Comparison of ENCODE assay signal across 13 cellular contexts in genomic region chr9:120693609-120694008, GRCh38. TPM values are rescaled to one million over a fixed set of nuclear protein-coding genes. Genes with fewer than 3 reads are reported as not detected.
A peak's percentile ranks its signal among the peaks of the same experiment; 100 is the strongest.
DNase-seq lines count a peak whose midpoint lies in the region; ATAC-seq and TF ChIP-seq lines count a peak whose summit lies in the region.
"Had no signal": no experiment of that assay in that cellular context is flagged by ENCODE, and none has a peak within 500 bp of the region (broad histone marks: within the 10 kb centered on the region; RNA-seq: fewer than 3 reads in every experiment).

No MANE protein-coding gene starts in this region.

- peaks cover 36% of the 10 kb centered on the region for H3K4me1 Mint-ChIP-seq in central memory CD8-positive, alpha-beta T cell

- TF ChIP-seq CTCF in stomach (IDR thresholded peaks at IDR 0.05), result no peak

- peaks cover 2% of the 10 kb centered on the region for H3K36me3 Mint-ChIP-seq in central memory CD8-positive, alpha-beta T cell (ENCODE audit: insufficient read depth)

- H3K9me3 Mint-ChIP-seq in central memory CD8-positive, alpha-beta T cell, result no peaks in the 10 kb centered on the region
- H3K9me3 Mint-ChIP-seq: effector memory CD8-positive, alpha-beta T cell had no signal

- peak overlapping the region; percentile 42 to 86 (median 79); a peak in 20 of 22 replicates for H3K4me2 ChIP-seq in BLaER1 treated with 17β-estradiol and CSF1 and Interleukin-3, amounts not matched to agents 10 nM and 100 nM

- no peak for TF ChIP-seq POLR2A in stomach (IDR thresholded peaks at IDR 0.05)

- no peaks in the 10 kb centered on the region for H3K27me3 Mint-ChIP-seq in central memory CD8-positive, alpha-beta T cell
- H3K27me3 Mint-ChIP-seq: effector memory CD8-positive, alpha-beta T cell had no signal

- H3K9me3 ChIP-seq in BLaER1 treated with 17β-estradiol and CSF1 and Interleukin-3, amounts not matched to agents 10 nM and 100 nM (replicated peaks in 1 of 11), result peaks cover 0 to 13% (median 0%) of the 10 kb centered on the region in 11 experiments; a peak in 1 of 22 replicates
- no peaks in the 10 kb centered on the region for H3K9me3 ChIP-seq in stomach

- DNase-seq in central memory CD8-positive, alpha-beta T cell (ENCODE audit: low spot score in 2 of 2), result no peak
- DNase-seq in medulla oblongata (ENCODE audit: extremely low spot score) (no peak), HK-2 (ENCODE audit: unreplicated experiment) (no peak), stomach (no peak)
- DNase-seq: activated CD4-positive, alpha-beta T cell treated with anti-CD3 and anti-CD28 coated beads, Interleukin-2, amount 50 U/mL, for 4 hours; C1 segment of cervical spinal cord; effector memory CD8-positive, alpha-beta T cell; hippocampal formation; NCI-H2107 had no signal

- no peaks in the 10 kb centered on the region for H3K27me3 ChIP-seq in BLaER1 treated with 17β-estradiol and CSF1 and Interleukin-3, amounts not matched to agents 10 nM and 100 nM
- no peaks in the 10 kb centered on the region for H3K27me3 ChIP-seq in stomach

- no peak overlapping the region for H3K4me3 Mint-ChIP-seq in central memory CD8-positive, alpha-beta T cell

- H4K20me1 ChIP-seq in BLaER1 treated with 17β-estradiol and CSF1 and Interleukin-3, amounts not matched to agents 10 nM and 100 nM, result peaks cover 0 to 8% (median 0%) of the 10 kb centered on the region in 11 experiments; a peak in 2 of 22 replicates

- peak overlapping the region; percentile 42 to 98 (median 93); a peak in 21 of 22 replicates for H3K27ac ChIP-seq in BLaER1 treated with 17β-estradiol and CSF1 and Interleukin-3, amounts not matched to agents 10 nM and 100 nM
- H3K27ac ChIP-seq in stomach, result peak overlapping the region in 1 of 5 donors; percentile 36

- H3K4me3 ChIP-seq in BLaER1 treated with 17β-estradiol and CSF1 and Interleukin-3, amounts not matched to agents 10 nM and 100 nM, result peak overlapping the region in 2 of 10 experiments; percentile 2 to 11; a peak in 4 of 20 replicates
- H3K4me3 ChIP-seq in stomach, result no peak overlapping the region

- H3K9ac ChIP-seq in BLaER1 treated with 17β-estradiol and CSF1 and Interleukin-3, amounts not matched to agents 10 nM and 100 nM, result peak overlapping the region in 9 of 11 experiments; percentile 36 to 81 (median 75); a peak in 18 of 22 replicates

- ATAC-seq in GM21390 (IDR thresholded peaks at IDR 0.05; ENCODE audit: unreplicated experiment) (peak; percentile 52), HG03159 (IDR thresholded peaks at IDR 0.05; ENCODE audit: unreplicated experiment) (peak; percentile 50), GM21576 (IDR thresholded peaks at IDR 0.05; ENCODE audit: unreplicated experiment) (no peak)
- ATAC-seq in central memory CD8-positive, alpha-beta T cell (replicated peaks; ENCODE audit: extremely low read depth, poor library complexity, severe bottlenecking), result no peak

- H3K36me3 ChIP-seq in BLaER1 treated with 17β-estradiol and CSF1 and Interleukin-3, amounts not matched to agents 10 nM and 100 nM, result peaks cover 0 to 53% (median 15%) of the 10 kb centered on the region in 11 experiments; a peak in 15 of 22 replicates
- H3K36me3 ChIP-seq in stomach, result no peaks in the 10 kb centered on the region

- intact Hi-C loops in stomach (cut with DNase I; ENCODE audit: low total_unique reads), result no loop called here

- peak overlapping the region; percentile 88 for H3K27ac Mint-ChIP-seq in central memory CD8-positive, alpha-beta T cell (ENCODE audit: low read depth)

- TF ChIP-seq EP300 in stomach (IDR thresholded peaks at IDR 0.05), result no peak

- H3K4me1 ChIP-seq in BLaER1 treated with 17β-estradiol and CSF1 and Interleukin-3, amounts not matched to agents 10 nM and 100 nM, result peaks cover 27 to 100% (median 93%) of the 10 kb centered on the region in 10 experiments
- peaks cover 6 to 60% (median 28%) of the 10 kb centered on the region in 4 donors for H3K4me1 ChIP-seq in stomach

RNA-seq across cellular contexts. Expression of gene MEGF9, which starts 20.7 kb away (rescaled TPM):
- 10 to 100 TPM in 4 of 5 donors, 1 to 10 TPM in 1; 4.1 to 26.8 (median 15.8) TPM for total RNA-seq in stomach
- 1 to 10 TPM; 3.5 to 4.1 (median 3.7) TPM for polyA plus RNA-seq in stomach

Comparison
In these comparisons a context has a peak if more than half of its experiments do, and no peak if none do; other contexts are left out.
1. ATAC-seq: peak in GM21390 (single experiment) and HG03159 (single experiment); none in central memory CD8-positive, alpha-beta T cell (single experiment) and GM21576 (single experiment).